Comparison of ENCODE assay signal across 1 cellular context in the genomic region with DNA sequence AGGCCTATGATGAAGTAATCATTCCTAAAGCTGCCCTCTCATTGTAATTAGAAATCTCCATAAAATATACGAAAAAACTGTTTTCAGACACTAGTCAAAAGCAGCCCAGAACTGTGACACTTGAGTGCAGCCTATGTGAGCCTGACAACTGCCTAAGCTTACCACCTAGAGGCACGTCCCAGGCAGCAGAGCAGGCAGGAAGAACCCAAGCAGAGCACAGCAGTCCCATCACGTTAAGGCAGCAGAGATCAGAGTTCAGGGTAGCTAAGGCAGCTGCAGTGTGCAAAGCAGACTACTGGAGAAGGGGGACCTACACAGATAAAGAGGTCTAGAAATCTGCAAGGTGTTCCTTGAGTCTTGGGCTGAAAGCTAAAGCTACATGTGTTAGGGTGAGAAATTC.
TF ChIP-seq lines count a peak whose summit lies in the region.

No MANE protein-coding gene starts in this region.

TF ChIP-seq in GM23338, 12 proteins besides CTCF, POLR2A, EP300 and RAD21 (continued from another document):
- TF ChIP-seq, protein P1, sequence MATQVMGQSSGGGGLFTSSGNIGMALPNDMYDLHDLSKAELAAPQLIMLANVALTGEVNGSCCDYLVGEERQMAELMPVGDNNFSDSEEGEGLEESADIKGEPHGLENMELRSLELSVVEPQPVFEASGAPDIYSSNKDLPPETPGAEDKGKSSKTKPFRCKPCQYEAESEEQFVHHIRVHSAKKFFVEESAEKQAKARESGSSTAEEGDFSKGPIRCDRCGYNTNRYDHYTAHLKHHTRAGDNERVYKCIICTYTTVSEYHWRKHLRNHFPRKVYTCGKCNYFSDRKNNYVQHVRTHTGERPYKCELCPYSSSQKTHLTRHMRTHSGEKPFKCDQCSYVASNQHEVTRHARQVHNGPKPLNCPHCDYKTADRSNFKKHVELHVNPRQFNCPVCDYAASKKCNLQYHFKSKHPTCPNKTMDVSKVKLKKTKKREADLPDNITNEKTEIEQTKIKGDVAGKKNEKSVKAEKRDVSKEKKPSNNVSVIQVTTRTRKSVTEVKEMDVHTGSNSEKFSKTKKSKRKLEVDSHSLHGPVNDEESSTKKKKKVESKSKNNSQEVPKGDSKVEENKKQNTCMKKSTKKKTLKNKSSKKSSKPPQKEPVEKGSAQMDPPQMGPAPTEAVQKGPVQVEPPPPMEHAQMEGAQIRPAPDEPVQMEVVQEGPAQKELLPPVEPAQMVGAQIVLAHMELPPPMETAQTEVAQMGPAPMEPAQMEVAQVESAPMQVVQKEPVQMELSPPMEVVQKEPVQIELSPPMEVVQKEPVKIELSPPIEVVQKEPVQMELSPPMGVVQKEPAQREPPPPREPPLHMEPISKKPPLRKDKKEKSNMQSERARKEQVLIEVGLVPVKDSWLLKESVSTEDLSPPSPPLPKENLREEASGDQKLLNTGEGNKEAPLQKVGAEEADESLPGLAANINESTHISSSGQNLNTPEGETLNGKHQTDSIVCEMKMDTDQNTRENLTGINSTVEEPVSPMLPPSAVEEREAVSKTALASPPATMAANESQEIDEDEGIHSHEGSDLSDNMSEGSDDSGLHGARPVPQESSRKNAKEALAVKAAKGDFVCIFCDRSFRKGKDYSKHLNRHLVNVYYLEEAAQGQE (IDR thresholded peaks at IDR 0.05; ENCODE audit: unreplicated experiment), result no peak
- no peak for TF ChIP-seq JUNB (IDR thresholded peaks at IDR 0.05; ENCODE audit: unreplicated experiment)
- TF ChIP-seq CREB1 (CRISPR knock-in tag; IDR thresholded peaks at IDR 0.05; ENCODE audit: low read depth), result no peak
- TF ChIP-seq, protein P2, sequence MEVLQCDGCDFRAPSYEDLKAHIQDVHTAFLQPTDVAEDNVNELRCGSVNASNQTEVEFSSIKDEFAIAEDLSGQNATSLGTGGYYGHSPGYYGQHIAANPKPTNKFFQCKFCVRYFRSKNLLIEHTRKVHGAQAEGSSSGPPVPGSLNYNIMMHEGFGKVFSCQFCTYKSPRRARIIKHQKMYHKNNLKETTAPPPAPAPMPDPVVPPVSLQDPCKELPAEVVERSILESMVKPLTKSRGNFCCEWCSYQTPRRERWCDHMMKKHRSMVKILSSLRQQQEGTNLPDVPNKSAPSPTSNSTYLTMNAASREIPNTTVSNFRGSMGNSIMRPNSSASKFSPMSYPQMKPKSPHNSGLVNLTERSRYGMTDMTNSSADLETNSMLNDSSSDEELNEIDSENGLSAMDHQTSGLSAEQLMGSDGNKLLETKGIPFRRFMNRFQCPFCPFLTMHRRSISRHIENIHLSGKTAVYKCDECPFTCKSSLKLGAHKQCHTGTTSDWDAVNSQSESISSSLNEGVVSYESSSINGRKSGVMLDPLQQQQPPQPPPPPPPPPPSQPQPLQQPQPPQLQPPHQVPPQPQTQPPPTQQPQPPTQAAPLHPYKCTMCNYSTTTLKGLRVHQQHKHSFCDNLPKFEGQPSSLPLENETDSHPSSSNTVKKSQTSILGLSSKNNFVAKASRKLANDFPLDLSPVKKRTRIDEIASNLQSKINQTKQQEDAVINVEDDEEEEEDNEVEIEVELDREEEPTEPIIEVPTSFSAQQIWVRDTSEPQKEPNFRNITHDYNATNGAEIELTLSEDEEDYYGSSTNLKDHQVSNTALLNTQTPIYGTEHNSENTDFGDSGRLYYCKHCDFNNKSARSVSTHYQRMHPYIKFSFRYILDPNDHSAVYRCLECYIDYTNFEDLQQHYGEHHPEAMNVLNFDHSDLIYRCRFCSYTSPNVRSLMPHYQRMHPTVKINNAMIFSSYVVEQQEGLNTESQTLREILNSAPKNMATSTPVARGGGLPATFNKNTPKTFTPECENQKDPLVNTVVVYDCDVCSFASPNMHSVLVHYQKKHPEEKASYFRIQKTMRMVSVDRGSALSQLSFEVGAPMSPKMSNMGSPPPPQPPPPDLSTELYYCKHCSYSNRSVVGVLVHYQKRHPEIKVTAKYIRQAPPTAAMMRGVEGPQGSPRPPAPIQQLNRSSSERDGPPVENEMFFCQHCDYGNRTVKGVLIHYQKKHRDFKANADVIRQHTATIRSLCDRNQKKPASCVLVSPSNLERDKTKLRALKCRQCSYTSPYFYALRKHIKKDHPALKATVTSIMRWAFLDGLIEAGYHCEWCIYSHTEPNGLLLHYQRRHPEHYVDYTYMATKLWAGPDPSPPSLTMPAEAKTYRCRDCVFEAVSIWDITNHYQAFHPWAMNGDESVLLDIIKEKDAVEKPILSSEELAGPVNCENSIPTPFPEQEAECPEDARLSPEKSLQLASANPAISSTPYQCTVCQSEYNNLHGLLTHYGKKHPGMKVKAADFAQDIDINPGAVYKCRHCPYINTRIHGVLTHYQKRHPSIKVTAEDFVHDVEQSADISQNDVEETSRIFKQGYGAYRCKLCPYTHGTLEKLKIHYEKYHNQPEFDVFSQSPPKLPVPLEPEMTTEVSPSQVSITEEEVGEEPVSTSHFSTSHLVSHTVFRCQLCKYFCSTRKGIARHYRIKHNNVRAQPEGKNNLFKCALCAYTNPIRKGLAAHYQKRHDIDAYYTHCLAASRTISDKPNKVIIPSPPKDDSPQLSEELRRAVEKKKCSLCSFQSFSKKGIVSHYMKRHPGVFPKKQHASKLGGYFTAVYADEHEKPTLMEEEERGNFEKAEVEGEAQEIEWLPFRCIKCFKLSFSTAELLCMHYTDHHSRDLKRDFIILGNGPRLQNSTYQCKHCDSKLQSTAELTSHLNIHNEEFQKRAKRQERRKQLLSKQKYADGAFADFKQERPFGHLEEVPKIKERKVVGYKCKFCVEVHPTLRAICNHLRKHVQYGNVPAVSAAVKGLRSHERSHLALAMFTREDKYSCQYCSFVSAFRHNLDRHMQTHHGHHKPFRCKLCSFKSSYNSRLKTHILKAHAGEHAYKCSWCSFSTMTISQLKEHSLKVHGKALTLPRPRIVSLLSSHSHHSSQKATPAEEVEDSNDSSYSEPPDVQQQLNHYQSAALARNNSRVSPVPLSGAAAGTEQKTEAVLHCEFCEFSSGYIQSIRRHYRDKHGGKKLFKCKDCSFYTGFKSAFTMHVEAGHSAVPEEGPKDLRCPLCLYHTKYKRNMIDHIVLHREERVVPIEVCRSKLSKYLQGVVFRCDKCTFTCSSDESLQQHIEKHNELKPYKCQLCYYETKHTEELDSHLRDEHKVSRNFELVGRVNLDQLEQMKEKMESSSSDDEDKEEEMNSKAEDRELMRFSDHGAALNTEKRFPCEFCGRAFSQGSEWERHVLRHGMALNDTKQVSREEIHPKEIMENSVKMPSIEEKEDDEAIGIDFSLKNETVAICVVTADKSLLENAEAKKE (CRISPR knock-in tag; IDR thresholded peaks at IDR 0.05), result no peak
